In the genomic region with DNA sequence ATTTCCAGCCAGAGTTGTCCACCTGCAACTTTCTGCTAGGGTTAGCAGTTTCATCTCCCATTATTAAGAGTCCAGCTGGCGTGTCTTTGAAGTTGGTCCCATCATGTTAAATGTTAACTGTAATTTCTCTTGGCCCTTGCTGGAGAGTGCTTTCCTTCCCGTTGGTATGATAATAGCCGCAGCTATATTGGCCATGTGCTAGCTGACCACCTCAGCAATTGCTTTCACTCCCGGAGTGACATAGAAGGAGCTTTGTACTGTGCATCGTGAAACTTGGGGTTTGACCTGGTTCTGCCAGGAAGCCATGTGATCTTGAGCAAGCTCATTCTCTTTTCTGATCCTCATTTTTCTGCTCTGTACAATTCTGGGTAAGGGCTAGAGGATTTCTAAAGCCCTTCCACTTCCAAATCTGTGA, we compare ENCODE assay signal across 1 cellular context.
TF ChIP-seq lines count a peak whose summit lies in the region.

No MANE protein-coding gene starts in this region.

TF ChIP-seq in HepG2, 621 proteins besides CTCF, POLR2A, EP300 and RAD21 (continued from another document):
- TF ChIP-seq, protein P1, sequence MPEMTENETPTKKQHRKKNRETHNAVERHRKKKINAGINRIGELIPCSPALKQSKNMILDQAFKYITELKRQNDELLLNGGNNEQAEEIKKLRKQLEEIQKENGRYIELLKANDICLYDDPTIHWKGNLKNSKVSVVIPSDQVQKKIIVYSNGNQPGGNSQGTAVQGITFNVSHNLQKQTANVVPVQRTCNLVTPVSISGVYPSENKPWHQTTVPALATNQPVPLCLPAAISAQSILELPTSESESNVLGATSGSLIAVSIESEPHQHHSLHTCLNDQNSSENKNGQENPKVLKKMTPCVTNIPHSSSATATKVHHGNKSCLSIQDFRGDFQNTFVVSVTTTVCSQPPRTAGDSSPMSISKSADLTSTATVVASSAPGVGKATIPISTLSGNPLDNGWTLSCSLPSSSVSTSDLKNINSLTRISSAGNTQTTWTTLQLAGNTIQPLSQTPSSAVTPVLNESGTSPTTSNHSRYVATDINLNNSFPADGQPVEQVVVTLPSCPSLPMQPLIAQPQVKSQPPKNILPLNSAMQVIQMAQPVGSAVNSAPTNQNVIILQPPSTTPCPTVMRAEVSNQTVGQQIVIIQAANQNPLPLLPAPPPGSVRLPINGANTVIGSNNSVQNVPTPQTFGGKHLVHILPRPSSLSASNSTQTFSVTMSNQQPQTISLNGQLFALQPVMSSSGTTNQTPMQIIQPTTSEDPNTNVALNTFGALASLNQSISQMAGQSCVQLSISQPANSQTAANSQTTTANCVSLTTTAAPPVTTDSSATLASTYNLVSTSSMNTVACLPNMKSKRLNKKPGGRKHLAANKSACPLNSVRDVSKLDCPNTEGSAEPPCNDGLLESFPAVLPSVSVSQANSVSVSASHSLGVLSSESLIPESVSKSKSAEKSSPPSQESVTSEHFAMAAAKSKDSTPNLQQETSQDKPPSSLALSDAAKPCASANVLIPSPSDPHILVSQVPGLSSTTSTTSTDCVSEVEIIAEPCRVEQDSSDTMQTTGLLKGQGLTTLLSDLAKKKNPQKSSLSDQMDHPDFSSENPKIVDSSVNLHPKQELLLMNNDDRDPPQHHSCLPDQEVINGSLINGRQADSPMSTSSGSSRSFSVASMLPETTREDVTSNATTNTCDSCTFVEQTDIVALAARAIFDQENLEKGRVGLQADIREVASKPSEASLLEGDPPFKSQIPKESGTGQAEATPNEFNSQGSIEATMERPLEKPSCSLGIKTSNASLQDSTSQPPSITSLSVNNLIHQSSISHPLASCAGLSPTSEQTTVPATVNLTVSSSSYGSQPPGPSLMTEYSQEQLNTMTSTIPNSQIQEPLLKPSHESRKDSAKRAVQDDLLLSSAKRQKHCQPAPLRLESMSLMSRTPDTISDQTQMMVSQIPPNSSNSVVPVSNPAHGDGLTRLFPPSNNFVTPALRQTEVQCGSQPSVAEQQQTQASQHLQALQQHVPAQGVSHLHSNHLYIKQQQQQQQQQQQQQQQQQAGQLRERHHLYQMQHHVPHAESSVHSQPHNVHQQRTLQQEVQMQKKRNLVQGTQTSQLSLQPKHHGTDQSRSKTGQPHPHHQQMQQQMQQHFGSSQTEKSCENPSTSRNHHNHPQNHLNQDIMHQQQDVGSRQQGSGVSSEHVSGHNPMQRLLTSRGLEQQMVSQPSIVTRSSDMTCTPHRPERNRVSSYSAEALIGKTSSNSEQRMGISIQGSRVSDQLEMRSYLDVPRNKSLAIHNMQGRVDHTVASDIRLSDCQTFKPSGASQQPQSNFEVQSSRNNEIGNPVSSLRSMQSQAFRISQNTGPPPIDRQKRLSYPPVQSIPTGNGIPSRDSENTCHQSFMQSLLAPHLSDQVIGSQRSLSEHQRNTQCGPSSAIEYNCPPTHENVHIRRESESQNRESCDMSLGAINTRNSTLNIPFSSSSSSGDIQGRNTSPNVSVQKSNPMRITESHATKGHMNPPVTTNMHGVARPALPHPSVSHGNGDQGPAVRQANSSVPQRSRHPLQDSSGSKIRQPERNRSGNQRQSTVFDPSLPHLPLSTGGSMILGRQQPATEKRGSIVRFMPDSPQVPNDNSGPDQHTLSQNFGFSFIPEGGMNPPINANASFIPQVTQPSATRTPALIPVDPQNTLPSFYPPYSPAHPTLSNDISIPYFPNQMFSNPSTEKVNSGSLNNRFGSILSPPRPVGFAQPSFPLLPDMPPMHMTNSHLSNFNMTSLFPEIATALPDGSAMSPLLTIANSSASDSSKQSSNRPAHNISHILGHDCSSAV (CRISPR knock-in tag; IDR thresholded peaks at IDR 0.05; ENCODE audit: borderline replicate concordance), result no peak
- no peak for TF ChIP-seq MED8 (CRISPR knock-in tag; IDR thresholded peaks at IDR 0.05; ENCODE audit: insufficient replicate concordance)
- TF ChIP-seq, protein P2, sequence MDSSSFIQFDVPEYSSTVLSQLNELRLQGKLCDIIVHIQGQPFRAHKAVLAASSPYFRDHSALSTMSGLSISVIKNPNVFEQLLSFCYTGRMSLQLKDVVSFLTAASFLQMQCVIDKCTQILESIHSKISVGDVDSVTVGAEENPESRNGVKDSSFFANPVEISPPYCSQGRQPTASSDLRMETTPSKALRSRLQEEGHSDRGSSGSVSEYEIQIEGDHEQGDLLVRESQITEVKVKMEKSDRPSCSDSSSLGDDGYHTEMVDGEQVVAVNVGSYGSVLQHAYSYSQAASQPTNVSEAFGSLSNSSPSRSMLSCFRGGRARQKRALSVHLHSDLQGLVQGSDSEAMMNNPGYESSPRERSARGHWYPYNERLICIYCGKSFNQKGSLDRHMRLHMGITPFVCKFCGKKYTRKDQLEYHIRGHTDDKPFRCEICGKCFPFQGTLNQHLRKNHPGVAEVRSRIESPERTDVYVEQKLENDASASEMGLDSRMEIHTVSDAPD (CRISPR knock-in tag; IDR thresholded peaks at IDR 0.05), result peak; percentile 68; the same call in 1 of the 2 replicates
- no peak for TF ChIP-seq U2AF1 (optimal IDR thresholded peaks at IDR 0.05; ENCODE audit: low read depth, low read length)
- TF ChIP-seq ZNF879 (CRISPR knock-in tag; IDR thresholded peaks at IDR 0.05), result no peak
